Comparison of ENCODE assay signal across 8 cellular contexts in genomic region chr12:113174461-113175384, GRCh38. TPM values are rescaled to one million over a fixed set of nuclear protein-coding genes. Genes with fewer than 3 reads are reported as not detected.
DNase-seq lines count a peak whose midpoint lies in the region; ATAC-seq and TF ChIP-seq lines count a peak whose summit lies in the region.

No MANE protein-coding gene starts in this region.

- H3K36me3 Mint-ChIP-seq in WTC11: peaks cover 79% of the 10 kb centered on the region

- H3K4me1 ChIP-seq in mammary epithelial cell (ENCODE audit: insufficient read depth, low read length): no peaks in the 10 kb centered on the region

- H3K79me2 ChIP-seq in mammary epithelial cell (ENCODE audit: insufficient read depth, low read length): peaks cover 10% of the 10 kb centered on the region

- no peak overlapping the region for H3K4me3 ChIP-seq in mammary epithelial cell (replicated peaks in 1 of 3; ENCODE audit: insufficient read depth in 1 of 3, low read depth in 2 of 3, low read length in 3 of 3)

- no peaks in the 10 kb centered on the region for H3K27me3 ChIP-seq in mammary epithelial cell (ENCODE audit: insufficient read depth, low read length)

- H2AFZ ChIP-seq in mammary epithelial cell (ENCODE audit: low read depth, low read length): no peak overlapping the region

- no peaks in the 10 kb centered on the region for H4K20me1 ChIP-seq in mammary epithelial cell (ENCODE audit: insufficient read depth, low read length)

- no peak overlapping the region for H3K4me3 Mint-ChIP-seq in WTC11

- POLR2A ChIA-PET in WTC11 (lab: Charles Lee): interaction anchor here (0.7 kb wide), 1 partner anchor 61 kb away, joined by 5 read pairs; no protein-coding TSS in a partner anchor

- H3K36me3 ChIP-seq in mammary epithelial cell (ENCODE audit: insufficient read depth, low read length): peaks cover 45% of the 10 kb centered on the region

- H3K27me3 Mint-ChIP-seq in WTC11 (ENCODE audit: low read depth): no peaks in the 10 kb centered on the region

- no peak overlapping the region for H3K9ac ChIP-seq in mammary epithelial cell (ENCODE audit: insufficient read depth, low read length)

- intact Hi-C loops in mammary epithelial cell (cut with micrococcal nuclease): loop anchor here (1.0 to 5.0 kb wide), 4 partner anchors 77 to 272 kb away; no protein-coding TSS in a partner anchor
- intact Hi-C loops in left colon (cut with DNase I, micrococcal nuclease): loop anchor here in 1 of 2 donors (5.0 kb wide), 1 partner anchor 127 kb away; no protein-coding TSS in a partner anchor

- ATAC-seq in WTC11 (peak; percentile 88), left colon (peak; percentile 80), GM19324 (IDR thresholded peaks at IDR 0.05; ENCODE audit: low FRiP score, unreplicated experiment) (no peak)

- no peaks in the 10 kb centered on the region for H3K4me1 Mint-ChIP-seq in WTC11

- peak; percentile 23 for DNase-seq in NK-92 treated with Interleukin-12 subunit alpha and Interleukin-12 subunit beta, amount 100 ng/mL, for 24 hours (lab: John Stamatoyannopoulos, UW)
- no peak for DNase-seq in NK-92 (lab: John Stamatoyannopoulos, UW; ENCODE audit: unreplicated experiment)
- DNase-seq in Kasumi-1 (lab: John Stamatoyannopoulos, UW): peak; percentile 40 to 48
- peak; percentile 86 for DNase-seq in WTC11 (ENCODE audit: low spot score)
- peak; percentile 27 for DNase-seq in mammary epithelial cell
- DNase-seq in left colon: peak; percentile 44 to 81
- DNase-seq in stimulated activated CD4-positive, alpha-beta T cell treated with anti-CD3 and anti-CD28 coated beads, Interleukin-4, amount 100 ng/mL, for 24 hours: peak; percentile 85

- no peak overlapping the region for H3K27ac ChIP-seq in mammary epithelial cell (ENCODE audit: insufficient read depth, low read depth, low read length)

- dilution Hi-C loops in mammary epithelial cell (cut with HindIII; ENCODE audit: low sequenced_read_pairs): no loop called here

- BruUV-seq in mammary epithelial cell (replicated peaks; lab: Mats Ljungman, UMichigan): no TSS peak

- WGBS in mammary epithelial cell (ENCODE audit: low coverage, missing lambda C conversion rate): 22% methylated on average over 17 of the region's 32 CpGs

- no peaks in the 10 kb centered on the region for H3K9me3 Mint-ChIP-seq in WTC11

- in situ Hi-C loops in mammary epithelial cell (cut with MboI; ENCODE audit: low sequenced_read_pairs in 2 of 2): loop anchor here in 1 of 2 donors (5.0 kb wide), 1 partner anchor 127 kb away; no protein-coding TSS in a partner anchor

- CTCF ChIA-PET in WTC11 (lab: Charles Lee) (interaction anchor here (0.5 to 2.2 kb wide), 34 partner anchors 9 to 1292 kb away, joined by 3 to 40 read pairs (median 4); partner anchors contain the start of genes CFAP73, DDX54, RASAL1 and RITA1), mammary epithelial cell (lab: Charles Lee; ENCODE audit: low non-redundant PET) (no interaction called here)

- H3K9me3 ChIP-seq in mammary epithelial cell (replicated peaks; ENCODE audit: insufficient read depth, low read length): no peaks in the 10 kb centered on the region

- no peak overlapping the region for H3K4me2 ChIP-seq in mammary epithelial cell (ENCODE audit: insufficient read depth, low read depth, low read length)

- peak overlapping the region; percentile 90 for H3K27ac Mint-ChIP-seq in WTC11

- peak; percentile 99 for TF ChIP-seq CTCF in WTC11 (IDR thresholded peaks at IDR 0.05)
- peak; percentile 97 to 98 for TF ChIP-seq CTCF in mammary epithelial cell (conservative IDR thresholded peaks at IDR 0.05 in 1 of 2, IDR thresholded peaks at IDR 0.05 in 1 of 2; ENCODE audit: extremely low read depth in 1 of 2, insufficient read depth in 1 of 2, low read depth in 1 of 2, low read length in 2 of 2)

TF ChIP-seq in WTC11, 78 proteins besides CTCF, POLR2A, EP300 and RAD21 (continues in another document):
- no peak for TF ChIP-seq AFF4 (CRISPR knock-in tag; IDR thresholded peaks at IDR 0.05; ENCODE audit: borderline replicate concordance)
- TF ChIP-seq ATF6 (CRISPR knock-in tag; IDR thresholded peaks at IDR 0.05): no peak
- no peak for TF ChIP-seq FOXP1 (CRISPR knock-in tag; IDR thresholded peaks at IDR 0.05; ENCODE audit: borderline replicate concordance)
- no peak for TF ChIP-seq ATF3 (CRISPR knock-in tag; conservative IDR thresholded peaks at IDR 0.05)
- no peak for TF ChIP-seq HMGXB4 (CRISPR knock-in tag; IDR thresholded peaks at IDR 0.05)
- no peak for TF ChIP-seq CBFB (CRISPR knock-in tag; IDR thresholded peaks at IDR 0.05; ENCODE audit: low read depth)
- TF ChIP-seq ZNF416 (CRISPR knock-in tag; IDR thresholded peaks at IDR 0.05): no peak

RNA-seq across cellular contexts. Expression of gene DDX54, which starts 10.6 kb away (rescaled TPM):
- total RNA-seq in WTC11 (2021): 120 to 151 TPM (median 123 TPM) in 3 replicates
- total RNA-seq in mammary epithelial cell: 10 to 100 TPM; 49.3 to 92.9 TPM
- 58.6 TPM for polyA plus RNA-seq in mammary epithelial cell
- polyA minus RNA-seq in mammary epithelial cell: 101 TPM
- total RNA-seq in left colon: 10 to 100 TPM; 42.0 to 56.9 TPM

RNA-seq across cellular contexts. Expression of gene RITA1, which starts 10.8 kb away (rescaled TPM):
- total RNA-seq in WTC11 (2021) (26.4 to 29.3 TPM (median 27.1 TPM) in 3 replicates), mammary epithelial cell (10 to 100 TPM; 21.0 to 21.5 TPM), left colon (10 to 100 TPM; 17.4 to 18.0 TPM)
- polyA plus RNA-seq in mammary epithelial cell: 16.0 TPM
- 3.7 TPM for polyA minus RNA-seq in mammary epithelial cell

RNA-seq across cellular contexts. Expression of gene CFAP73, which starts 25.2 kb away (rescaled TPM):
- total RNA-seq in WTC11 (2021) (0.30 to 0.94 TPM (median 0.37 TPM) in 3 replicates), mammary epithelial cell (not detected), left colon (under 1 TPM in 1 of 2 donors, not detected in 1; 0.43 TPM)
- polyA plus RNA-seq in mammary epithelial cell: not detected
- not detected for polyA minus RNA-seq in mammary epithelial cell

RNA-seq across cellular contexts. Expression of gene RASAL1, which starts 39.2 kb away (rescaled TPM):
- total RNA-seq in WTC11 (2021) (6.9 to 8.1 TPM (median 8.0 TPM) in 3 replicates), mammary epithelial cell (1 to 10 TPM in 1 of 2 donors, not detected in 1; 4.0 TPM), left colon (10 to 100 TPM in 1 of 2 donors, 1 to 10 TPM in 1; 9.0 to 14.1 TPM)
- polyA plus RNA-seq in mammary epithelial cell: 0.10 TPM
- polyA minus RNA-seq in mammary epithelial cell: not detected

RNA-seq across cellular contexts. Expression of gene TPCN1, which starts 46.5 kb away (rescaled TPM):
- total RNA-seq in WTC11 (2021): 29.0 to 32.7 TPM (median 30.7 TPM) in 3 replicates
- total RNA-seq in mammary epithelial cell: 10 to 100 TPM; 10.7 to 62.3 TPM
- 17.8 TPM for polyA plus RNA-seq in mammary epithelial cell
- 43.6 TPM for polyA minus RNA-seq in mammary epithelial cell
- 10 to 100 TPM; 84.7 to 96.4 TPM for total RNA-seq in left colon
